ENCODE assay signal across 12 cellular contexts in the genomic region with DNA sequence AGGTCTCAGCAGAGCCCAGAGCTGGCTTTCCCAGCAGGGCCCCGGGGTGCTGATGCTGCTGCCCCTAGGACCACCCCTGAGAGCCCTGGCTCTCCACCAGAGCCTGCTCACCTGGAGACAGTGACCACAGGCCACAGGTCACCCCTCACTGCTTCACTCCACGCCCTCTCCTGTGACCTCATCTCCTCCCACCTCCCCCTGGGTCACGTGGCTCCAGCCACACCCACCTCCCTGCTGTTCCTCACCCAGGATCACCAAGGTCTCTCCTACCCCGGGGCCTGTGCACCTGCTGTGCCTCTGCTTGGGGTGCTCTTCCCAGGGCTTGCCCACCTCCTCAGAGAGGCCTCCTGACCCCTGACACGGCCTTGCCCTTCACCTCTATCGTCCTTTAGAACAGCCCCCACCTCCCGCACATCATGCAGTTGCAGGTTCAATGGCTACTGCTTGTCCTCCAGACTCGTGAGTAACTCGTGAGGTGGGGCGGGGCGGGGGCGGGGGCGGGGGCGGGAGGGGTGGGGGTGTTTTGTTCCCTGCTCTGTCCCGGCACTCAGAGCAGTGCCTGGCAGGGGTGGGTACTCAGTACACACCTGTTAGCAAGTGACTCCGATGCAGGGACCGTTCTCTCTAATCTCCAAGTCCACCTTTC.
DNase-seq lines count a peak whose midpoint lies in the region; ATAC-seq, FAIRE-seq and TF ChIP-seq lines count a peak whose summit lies in the region.
"Had no signal": no experiment of that assay in that cellular context is flagged by ENCODE, and none has a peak within 500 bp of the region (broad histone marks: within the 10 kb centered on the region; RNA-seq: fewer than 3 reads in every experiment).

No MANE protein-coding gene starts in this region.

- CTCF ChIA-PET in K562 (lab: Yijun Ruan, JAX; ENCODE audit: low intra/inter-chr PET ratio) = no interaction called here

- H3K27ac ChIP-seq in K562 (ENCODE audit: extremely low read depth, low read depth, low read length) (no peak overlapping the region), prostate gland (no peak overlapping the region)
- H3K27ac ChIP-seq: C4-2B had no signal

- no peak overlapping the region for H3K4me2 ChIP-seq in K562 (ENCODE audit: insufficient read depth, low read length)

- no peaks in the 10 kb centered on the region; the same call in 1 of the 2 replicates for H4K20me1 ChIP-seq in K562 (replicated peaks; ENCODE audit: control insufficient read depth, insufficient read depth, low read length)

- TF ChIP-seq CTCF in GM10266 (IDR thresholded peaks at IDR 0.05; ENCODE audit: control insufficient read depth, insufficient read depth, low read depth, missing control alignments) (no peak), K562 (IDR thresholded peaks at IDR 0.05 in 2 of 3, conservative IDR thresholded peaks at IDR 0.05 in 1 of 3; ENCODE audit: insufficient read depth in 2 of 3, low read depth in 1 of 3, low read length in 3 of 3) (no peak), prostate gland (IDR thresholded peaks at IDR 0.05) (no peak)

- ATAC-seq in GM19463 (IDR thresholded peaks at IDR 0.05; ENCODE audit: unreplicated experiment) (peak; percentile 75), HG03135 (IDR thresholded peaks at IDR 0.05; ENCODE audit: unreplicated experiment) (peak; percentile 69), K562 (peak; percentile 85)

- WGBS in K562 (ENCODE audit: insufficient coverage, low coverage, missing lambda C conversion rate) = 4% methylated on average over 10 of the region's 17 CpGs
- WGBS in prostate gland = 46% methylated on average over 17 of the region's 17 CpGs

- in situ Hi-C loops in K562 (cut with MboI) = no loop called here

- POLR2A ChIA-PET in K562 (lab: Yijun Ruan, JAX) = no interaction called here

- H3K9me1 ChIP-seq in K562 (ENCODE audit: control insufficient read depth, insufficient read depth, low read length) = no peaks in the 10 kb centered on the region

- no peaks in the 10 kb centered on the region for H3K79me2 ChIP-seq in K562 (ENCODE audit: control insufficient read depth, insufficient read depth, low read length)

- no peak for FAIRE-seq in K562 (lab: Jason Lieb, UNC)

- H3K27me3 ChIP-seq in K562 (ENCODE audit: control insufficient read depth in 2 of 2, insufficient read depth in 2 of 2, low read length in 2 of 2) = peaks cover 0 to 3% of the 10 kb centered on the region in 2 experiments; a peak in 1 of 5 replicates
- no peaks in the 10 kb centered on the region for H3K27me3 ChIP-seq in prostate gland (replicated peaks; ENCODE audit: insufficient read depth)

- no peak for TF ChIP-seq POLR2A in K562 (conservative IDR thresholded peaks at IDR 0.05)
- no peak for TF ChIP-seq POLR2A in prostate gland (IDR thresholded peaks at IDR 0.05)

- BruUV-seq in K562 (replicated peaks; lab: Mats Ljungman, UMichigan) = no TSS peak

- DNase-seq in GM10266 (ENCODE audit: extremely low spot score) (peak; percentile 75), K562 (ENCODE audit: extremely low read depth in 1 of 4, low spot score in 3 of 4) (peak; percentile 12 to 39 (median 26)), NCI-H1417 treated with DMSO at 0.1 percent for 48 hours (lab: John Stamatoyannopoulos, UW) (no peak), prostate gland (ENCODE audit: low spot score) (no peak), mucosa of gallbladder (ENCODE audit: low spot score) (no peak), putamen (ENCODE audit: low spot score) (no peak)
- DNase-seq: activated CD4-positive, alpha-beta T cell treated with anti-CD3 and anti-CD28 coated beads for 1 hour; activated naive CD8-positive, alpha-beta T cell treated with anti-CD3 and anti-CD28 coated beads, Interleukin-2, amount 10 ng/mL, durations not matched to agents 7 days and 5 days; effector CD8-positive, alpha-beta T cell had no signal

- H3K36me3 ChIP-seq in K562 (ENCODE audit: control insufficient read depth, insufficient read depth, low read length) = no peaks in the 10 kb centered on the region
- no peaks in the 10 kb centered on the region for H3K36me3 ChIP-seq in prostate gland

- intact Hi-C loops in K562 (cut with micrococcal nuclease) (no loop called here), prostate gland (cut with DNase I) (no loop called here)

- H3K9ac ChIP-seq in K562 (ENCODE audit: insufficient read depth in 1 of 2, low read depth in 2 of 2, low read length in 2 of 2) = no peak overlapping the region

- no peak overlapping the region for H2AFZ ChIP-seq in K562 (ENCODE audit: low read depth, low read length)

- no peak for TF ChIP-seq EP300 in K562 (IDR thresholded peaks at IDR 0.05; ENCODE audit: low read length)

- H3K4me1 ChIP-seq in K562 (replicated peaks in 1 of 2; ENCODE audit: control insufficient read depth in 2 of 2, insufficient read depth in 2 of 2, low read length in 2 of 2) = no peaks in the 10 kb centered on the region
- no peaks in the 10 kb centered on the region for H3K4me1 ChIP-seq in prostate gland (replicated peaks)

- H3K9me3 ChIP-seq in K562 (replicated peaks; ENCODE audit: control insufficient read depth, insufficient read depth, low read depth, low read length) = no peaks in the 10 kb centered on the region
- H3K9me3 ChIP-seq in prostate gland = no peaks in the 10 kb centered on the region

- H3K4me3 ChIP-seq in K562 (no peak overlapping the region), prostate gland (no peak overlapping the region)

- no peak for TF ChIP-seq RAD21 in K562 (CRISPR knock-in tag; conservative IDR thresholded peaks at IDR 0.05 in 1 of 2, IDR thresholded peaks at IDR 0.05 in 1 of 2)

TF ChIP-seq in K562, 482 proteins besides CTCF, POLR2A, EP300 and RAD21 (continues in another document):
- TF ChIP-seq CAMTA2 (CRISPR knock-in tag; conservative IDR thresholded peaks at IDR 0.05) = no peak
- no peak for TF ChIP-seq ZNF175 (CRISPR knock-in tag; IDR thresholded peaks at IDR 0.05; ENCODE audit: low read depth)
- no peak for TF ChIP-seq ZNF253 (CRISPR knock-in tag; conservative IDR thresholded peaks at IDR 0.05)
- peak; percentile 66; the same call in 1 of the 2 replicates for TF ChIP-seq RAD51 (IDR thresholded peaks at IDR 0.05; ENCODE audit: borderline replicate concordance, low read depth)
- TF ChIP-seq, protein P1, sequence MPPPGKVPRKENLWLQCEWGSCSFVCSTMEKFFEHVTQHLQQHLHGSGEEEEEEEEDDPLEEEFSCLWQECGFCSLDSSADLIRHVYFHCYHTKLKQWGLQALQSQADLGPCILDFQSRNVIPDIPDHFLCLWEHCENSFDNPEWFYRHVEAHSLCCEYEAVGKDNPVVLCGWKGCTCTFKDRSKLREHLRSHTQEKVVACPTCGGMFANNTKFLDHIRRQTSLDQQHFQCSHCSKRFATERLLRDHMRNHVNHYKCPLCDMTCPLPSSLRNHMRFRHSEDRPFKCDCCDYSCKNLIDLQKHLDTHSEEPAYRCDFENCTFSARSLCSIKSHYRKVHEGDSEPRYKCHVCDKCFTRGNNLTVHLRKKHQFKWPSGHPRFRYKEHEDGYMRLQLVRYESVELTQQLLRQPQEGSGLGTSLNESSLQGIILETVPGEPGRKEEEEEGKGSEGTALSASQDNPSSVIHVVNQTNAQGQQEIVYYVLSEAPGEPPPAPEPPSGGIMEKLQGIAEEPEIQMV (tag; conservative IDR thresholded peaks at IDR 0.05; ENCODE audit: low read depth) = no peak
- no peak for TF ChIP-seq ZNF717 (CRISPR knock-in tag; IDR thresholded peaks at IDR 0.05)
- TF ChIP-seq ZNF143 (CRISPR knock-in tag; IDR thresholded peaks at IDR 0.05) = no peak
- no peak for TF ChIP-seq ZNF354B (CRISPR knock-in tag; IDR thresholded peaks at IDR 0.05)
- TF ChIP-seq EGR1 (conservative IDR thresholded peaks at IDR 0.05) = no peak
- TF ChIP-seq, protein P2, sequence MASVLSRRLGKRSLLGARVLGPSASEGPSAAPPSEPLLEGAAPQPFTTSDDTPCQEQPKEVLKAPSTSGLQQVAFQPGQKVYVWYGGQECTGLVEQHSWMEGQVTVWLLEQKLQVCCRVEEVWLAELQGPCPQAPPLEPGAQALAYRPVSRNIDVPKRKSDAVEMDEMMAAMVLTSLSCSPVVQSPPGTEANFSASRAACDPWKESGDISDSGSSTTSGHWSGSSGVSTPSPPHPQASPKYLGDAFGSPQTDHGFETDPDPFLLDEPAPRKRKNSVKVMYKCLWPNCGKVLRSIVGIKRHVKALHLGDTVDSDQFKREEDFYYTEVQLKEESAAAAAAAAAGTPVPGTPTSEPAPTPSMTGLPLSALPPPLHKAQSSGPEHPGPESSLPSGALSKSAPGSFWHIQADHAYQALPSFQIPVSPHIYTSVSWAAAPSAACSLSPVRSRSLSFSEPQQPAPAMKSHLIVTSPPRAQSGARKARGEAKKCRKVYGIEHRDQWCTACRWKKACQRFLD (CRISPR knock-in tag; IDR thresholded peaks at IDR 0.05) = no peak
- no peak for TF ChIP-seq TCF7 (IDR thresholded peaks at IDR 0.05; ENCODE audit: borderline replicate concordance)
- TF ChIP-seq GABPB1 (CRISPR knock-in tag; IDR thresholded peaks at IDR 0.05) = no peak
- TF ChIP-seq, protein P3, sequence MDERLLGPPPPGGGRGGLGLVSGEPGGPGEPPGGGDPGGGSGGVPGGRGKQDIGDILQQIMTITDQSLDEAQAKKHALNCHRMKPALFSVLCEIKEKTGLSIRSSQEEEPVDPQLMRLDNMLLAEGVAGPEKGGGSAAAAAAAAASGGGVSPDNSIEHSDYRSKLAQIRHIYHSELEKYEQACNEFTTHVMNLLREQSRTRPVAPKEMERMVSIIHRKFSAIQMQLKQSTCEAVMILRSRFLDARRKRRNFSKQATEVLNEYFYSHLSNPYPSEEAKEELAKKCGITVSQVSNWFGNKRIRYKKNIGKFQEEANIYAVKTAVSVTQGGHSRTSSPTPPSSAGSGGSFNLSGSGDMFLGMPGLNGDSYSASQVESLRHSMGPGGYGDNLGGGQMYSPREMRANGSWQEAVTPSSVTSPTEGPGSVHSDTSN (CRISPR knock-in tag; IDR thresholded peaks at IDR 0.05; ENCODE audit: low read depth) = no peak
- TF ChIP-seq, protein P3 (tag; conservative IDR thresholded peaks at IDR 0.05; ENCODE audit: low read depth) = no peak

Comparison
In these comparisons a context has a peak if more than half of its experiments do, and no peak if none do; other contexts are left out.
1. DNase-seq: peak in GM10266 (single experiment) and K562 (4 of 4); none in NCI-H1417 treated with DMSO at 0.1 percent for 48 hours (single experiment), prostate gland (single experiment), mucosa of gallbladder (single experiment) and putamen (single experiment).
2. Peak in every context shown above with its lines, with median percentiles within 50 percentile points of each other: ATAC-seq.